1 cellular context compared by ENCODE assay signal in genomic region chr1:151790071-151790939, GRCh38.
TF ChIP-seq lines count a peak whose summit lies in the region.

Gene TDRKH (minus strand): TSS chr1:151790500. CDS start chr1:151783022, 7,478 bp downstream.

TF ChIP-seq in HepG2, 621 proteins besides CTCF, POLR2A, EP300 and RAD21 (continued from another document and continues in another):
- TF ChIP-seq DNMT1 (CRISPR knock-in tag; IDR thresholded peaks at IDR 0.05) = peak; percentile 63; the same call in 1 of the 2 replicates
- TF ChIP-seq ZNF263 (CRISPR knock-in tag; IDR thresholded peaks at IDR 0.05) = peak; percentile 43; the same call in 1 of the 2 replicates
- no peak for TF ChIP-seq SOX5 (CRISPR knock-in tag; IDR thresholded peaks at IDR 0.05; ENCODE audit: borderline replicate concordance)
- TF ChIP-seq FOSL1 (CRISPR knock-in tag; IDR thresholded peaks at IDR 0.05; ENCODE audit: borderline replicate concordance) = no peak
- TF ChIP-seq TP53 (CRISPR knock-in tag; conservative IDR thresholded peaks at IDR 0.05) = no peak
- peak; percentile 84 for TF ChIP-seq CREB1 (IDR thresholded peaks at IDR 0.05)
- peak; percentile 77 for TF ChIP-seq CREB1 (CRISPR knock-in tag; IDR thresholded peaks at IDR 0.05)
- TF ChIP-seq FOXK2 (IDR thresholded peaks at IDR 0.05) = peak; percentile 75
- TF ChIP-seq ZNF605 (CRISPR knock-in tag; IDR thresholded peaks at IDR 0.05) = peak; percentile 95
- TF ChIP-seq NFAT5 (CRISPR knock-in tag; IDR thresholded peaks at IDR 0.05) = peak; percentile 91; the same call in 1 of the 2 replicates
- TF ChIP-seq ZSCAN29 (CRISPR knock-in tag; conservative IDR thresholded peaks at IDR 0.05) = peak; percentile 74; the same call in 1 of the 2 replicates
- no peak for TF ChIP-seq ZNF569 (CRISPR knock-in tag; IDR thresholded peaks at IDR 0.05; ENCODE audit: borderline replicate concordance)
- TF ChIP-seq SMAD9 (CRISPR knock-in tag; IDR thresholded peaks at IDR 0.05) = peak; percentile 82; the same call in 1 of the 2 replicates
- peak; percentile 60 for TF ChIP-seq YEATS2 (CRISPR knock-in tag; IDR thresholded peaks at IDR 0.05; ENCODE audit: borderline replicate concordance)
- TF ChIP-seq ZNF292 (CRISPR knock-in tag; IDR thresholded peaks at IDR 0.05; ENCODE audit: borderline replicate concordance, low read depth) = no peak; the same call in 1 of the 2 replicates
- TF ChIP-seq ZNF280D (CRISPR knock-in tag; IDR thresholded peaks at IDR 0.05) = peak; percentile 69; the same call in 1 of the 2 replicates
- peak; percentile 8; the same call in 1 of the 2 replicates for TF ChIP-seq ETV5 (CRISPR knock-in tag; IDR thresholded peaks at IDR 0.05; ENCODE audit: borderline replicate concordance)
- TF ChIP-seq ZNF30 (CRISPR knock-in tag; IDR thresholded peaks at IDR 0.05) = no peak
- TF ChIP-seq HNF4G (IDR thresholded peaks at IDR 0.05; ENCODE audit: borderline replicate concordance, low read depth, low read length) = no peak
- TF ChIP-seq HNF4G (CRISPR knock-in tag; IDR thresholded peaks at IDR 0.05; ENCODE audit: borderline replicate concordance, low read depth) = no peak
- TF ChIP-seq RBM39 (IDR thresholded peaks at IDR 0.05; ENCODE audit: low read depth, low read length, poor library complexity, severe bottlenecking) = peak; percentile 72
- peak; percentile 56; the same call in 1 of the 2 replicates for TF ChIP-seq HOXA3 (CRISPR knock-in tag; IDR thresholded peaks at IDR 0.05)
- no peak for TF ChIP-seq GPN1 (CRISPR knock-in tag; IDR thresholded peaks at IDR 0.05; ENCODE audit: borderline replicate concordance)
- peak; percentile 41; the same call in 1 of the 2 replicates for TF ChIP-seq ATF3 (CRISPR knock-in tag; IDR thresholded peaks at IDR 0.05)
- TF ChIP-seq ELF3 (CRISPR knock-in tag; IDR thresholded peaks at IDR 0.05) = peak; percentile 29; the same call in 1 of the 2 replicates
- TF ChIP-seq ZNF253 (CRISPR knock-in tag; IDR thresholded peaks at IDR 0.05; ENCODE audit: borderline replicate concordance) = peak; percentile 84; the same call in 1 of the 2 replicates
- no peak for TF ChIP-seq TRAFD1 (CRISPR knock-in tag; IDR thresholded peaks at IDR 0.05; ENCODE audit: borderline replicate concordance)
- no peak; the same call in 1 of the 2 replicates for TF ChIP-seq NFKBIZ (CRISPR knock-in tag; IDR thresholded peaks at IDR 0.05)
- TF ChIP-seq SP2 (CRISPR knock-in tag; IDR thresholded peaks at IDR 0.05) = peak; percentile 99
- TF ChIP-seq ZNF317 (CRISPR knock-in tag; IDR thresholded peaks at IDR 0.05) = no peak
- peak; percentile 84; the same call in 1 of the 2 replicates for TF ChIP-seq KLF6 (CRISPR knock-in tag; IDR thresholded peaks at IDR 0.05)
- peak; percentile 77 for TF ChIP-seq PITX1 (CRISPR knock-in tag; IDR thresholded peaks at IDR 0.05)
- peak; percentile 59 for TF ChIP-seq ZNF232 (CRISPR knock-in tag; IDR thresholded peaks at IDR 0.05; ENCODE audit: borderline replicate concordance)
- peak; percentile 77 for TF ChIP-seq ARNTL (CRISPR knock-in tag; IDR thresholded peaks at IDR 0.05)
- peak; percentile 98 for TF ChIP-seq ZNF777 (CRISPR knock-in tag; IDR thresholded peaks at IDR 0.05)
- peak; percentile 45 for TF ChIP-seq ZNF609 (CRISPR knock-in tag; IDR thresholded peaks at IDR 0.05; ENCODE audit: borderline replicate concordance)
- TF ChIP-seq THAP9 (CRISPR knock-in tag; IDR thresholded peaks at IDR 0.05; ENCODE audit: borderline replicate concordance) = peak; percentile 49; the same call in 1 of the 2 replicates
- no peak for TF ChIP-seq BRF2 (CRISPR knock-in tag; IDR thresholded peaks at IDR 0.05)
- TF ChIP-seq ZNF441 (CRISPR knock-in tag; IDR thresholded peaks at IDR 0.05; ENCODE audit: borderline replicate concordance) = 0 out of 2 replicates have a peak, but pooled peaks have one; percentile 45
- TF ChIP-seq THAP8 (CRISPR knock-in tag; IDR thresholded peaks at IDR 0.05; ENCODE audit: borderline replicate concordance) = peak; percentile 28; the same call in 1 of the 2 replicates
